1 cellular context compared by ENCODE assay signal in the genomic region with DNA sequence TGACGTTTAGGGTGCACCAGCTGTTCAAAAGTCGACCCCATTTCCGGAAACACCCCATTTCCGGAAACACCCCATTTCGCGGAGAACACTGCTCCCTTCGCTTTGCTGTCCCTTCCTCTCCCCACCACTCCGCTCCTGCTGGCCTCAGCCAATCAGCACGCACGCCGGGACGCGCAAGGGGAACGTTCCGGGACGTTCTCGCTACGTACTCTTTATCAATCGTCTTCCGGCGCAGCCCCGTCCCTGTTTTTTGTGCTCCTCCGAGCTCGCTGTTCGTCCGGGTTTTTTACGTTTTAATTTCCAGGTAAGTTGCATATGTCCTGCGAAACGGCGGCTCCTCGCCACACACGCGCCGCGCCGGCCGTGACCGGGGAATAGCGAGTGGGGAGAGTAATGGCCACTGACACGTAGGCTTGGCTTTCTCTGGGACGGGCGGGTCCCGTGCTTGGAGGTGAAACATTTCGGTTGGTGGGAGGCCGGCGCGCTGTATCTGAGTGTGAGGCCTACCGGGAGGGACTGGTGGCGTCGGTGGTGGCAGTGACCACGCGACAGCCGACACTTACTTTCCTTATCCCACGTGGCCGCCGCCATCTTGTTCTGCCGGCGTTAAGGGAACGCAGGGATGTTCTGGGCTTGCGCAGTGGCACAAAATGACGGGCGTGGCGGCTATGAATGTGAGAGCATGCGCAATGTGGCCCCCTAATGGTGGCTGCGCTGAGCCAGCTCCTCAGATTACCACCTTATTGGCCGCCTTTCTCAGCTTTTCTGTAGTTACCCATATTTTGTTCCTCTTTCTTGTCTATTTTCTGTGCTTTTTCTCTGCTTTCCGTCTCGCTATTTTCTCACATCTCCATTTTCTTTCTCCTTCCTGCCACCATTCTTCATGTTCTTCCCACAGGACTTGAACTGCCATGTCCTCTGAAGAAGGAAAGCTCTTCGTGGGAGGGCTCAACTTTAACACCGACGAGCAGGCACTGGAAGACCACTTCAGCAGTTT.
TF ChIP-seq lines count a peak whose summit lies in the region.

A gene (plus strand): TSS at position 215 of the 997 bp plus-strand sequence. CDS start 697 bp downstream, at position 912.

TF ChIP-seq in K562, 482 proteins besides CTCF, POLR2A, EP300 and RAD21 (continued from another document and continues in another):
- TF ChIP-seq, protein P1, sequence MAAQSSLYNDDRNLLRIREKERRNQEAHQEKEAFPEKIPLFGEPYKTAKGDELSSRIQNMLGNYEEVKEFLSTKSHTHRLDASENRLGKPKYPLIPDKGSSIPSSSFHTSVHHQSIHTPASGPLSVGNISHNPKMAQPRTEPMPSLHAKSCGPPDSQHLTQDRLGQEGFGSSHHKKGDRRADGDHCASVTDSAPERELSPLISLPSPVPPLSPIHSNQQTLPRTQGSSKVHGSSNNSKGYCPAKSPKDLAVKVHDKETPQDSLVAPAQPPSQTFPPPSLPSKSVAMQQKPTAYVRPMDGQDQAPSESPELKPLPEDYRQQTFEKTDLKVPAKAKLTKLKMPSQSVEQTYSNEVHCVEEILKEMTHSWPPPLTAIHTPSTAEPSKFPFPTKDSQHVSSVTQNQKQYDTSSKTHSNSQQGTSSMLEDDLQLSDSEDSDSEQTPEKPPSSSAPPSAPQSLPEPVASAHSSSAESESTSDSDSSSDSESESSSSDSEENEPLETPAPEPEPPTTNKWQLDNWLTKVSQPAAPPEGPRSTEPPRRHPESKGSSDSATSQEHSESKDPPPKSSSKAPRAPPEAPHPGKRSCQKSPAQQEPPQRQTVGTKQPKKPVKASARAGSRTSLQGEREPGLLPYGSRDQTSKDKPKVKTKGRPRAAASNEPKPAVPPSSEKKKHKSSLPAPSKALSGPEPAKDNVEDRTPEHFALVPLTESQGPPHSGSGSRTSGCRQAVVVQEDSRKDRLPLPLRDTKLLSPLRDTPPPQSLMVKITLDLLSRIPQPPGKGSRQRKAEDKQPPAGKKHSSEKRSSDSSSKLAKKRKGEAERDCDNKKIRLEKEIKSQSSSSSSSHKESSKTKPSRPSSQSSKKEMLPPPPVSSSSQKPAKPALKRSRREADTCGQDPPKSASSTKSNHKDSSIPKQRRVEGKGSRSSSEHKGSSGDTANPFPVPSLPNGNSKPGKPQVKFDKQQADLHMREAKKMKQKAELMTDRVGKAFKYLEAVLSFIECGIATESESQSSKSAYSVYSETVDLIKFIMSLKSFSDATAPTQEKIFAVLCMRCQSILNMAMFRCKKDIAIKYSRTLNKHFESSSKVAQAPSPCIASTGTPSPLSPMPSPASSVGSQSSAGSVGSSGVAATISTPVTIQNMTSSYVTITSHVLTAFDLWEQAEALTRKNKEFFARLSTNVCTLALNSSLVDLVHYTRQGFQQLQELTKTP (IDR thresholded peaks at IDR 0.05; ENCODE audit: low read depth in 1 of 2, partially characterized antibody in 2 of 2): peak in 1 of 2 experiments; percentile 22
- TF ChIP-seq SAP30 (IDR thresholded peaks at IDR 0.05; ENCODE audit: borderline replicate concordance, insufficient read depth, low read depth, low read length, poor library complexity, severe bottlenecking): peak; percentile 83
- TF ChIP-seq MBD2 (IDR thresholded peaks at IDR 0.05; ENCODE audit: borderline replicate concordance, low read depth): peak; percentile 65; the same call in 1 of the 2 replicates
- TF ChIP-seq, protein P2, sequence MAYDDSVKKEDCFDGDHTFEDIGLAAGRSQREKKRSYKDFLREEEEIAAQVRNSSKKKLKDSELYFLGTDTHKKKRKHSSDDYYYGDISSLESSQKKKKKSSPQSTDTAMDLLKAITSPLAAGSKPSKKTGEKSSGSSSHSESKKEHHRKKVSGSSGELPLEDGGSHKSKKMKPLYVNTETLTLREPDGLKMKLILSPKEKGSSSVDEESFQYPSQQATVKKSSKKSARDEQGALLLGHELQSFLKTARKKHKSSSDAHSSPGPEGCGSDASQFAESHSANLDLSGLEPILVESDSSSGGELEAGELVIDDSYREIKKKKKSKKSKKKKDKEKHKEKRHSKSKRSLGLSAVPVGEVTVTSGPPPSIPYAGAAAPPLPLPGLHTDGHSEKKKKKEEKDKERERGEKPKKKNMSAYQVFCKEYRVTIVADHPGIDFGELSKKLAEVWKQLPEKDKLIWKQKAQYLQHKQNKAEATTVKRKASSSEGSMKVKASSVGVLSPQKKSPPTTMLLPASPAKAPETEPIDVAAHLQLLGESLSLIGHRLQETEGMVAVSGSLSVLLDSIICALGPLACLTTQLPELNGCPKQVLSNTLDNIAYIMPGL (CRISPR knock-in tag; IDR thresholded peaks at IDR 0.05): no peak
- no peak; the same call in 1 of the 2 replicates for TF ChIP-seq CTBP1 (IDR thresholded peaks at IDR 0.05; ENCODE audit: borderline replicate concordance)
- TF ChIP-seq NFIC (IDR thresholded peaks at IDR 0.05): no peak
- TF ChIP-seq, protein P3, sequence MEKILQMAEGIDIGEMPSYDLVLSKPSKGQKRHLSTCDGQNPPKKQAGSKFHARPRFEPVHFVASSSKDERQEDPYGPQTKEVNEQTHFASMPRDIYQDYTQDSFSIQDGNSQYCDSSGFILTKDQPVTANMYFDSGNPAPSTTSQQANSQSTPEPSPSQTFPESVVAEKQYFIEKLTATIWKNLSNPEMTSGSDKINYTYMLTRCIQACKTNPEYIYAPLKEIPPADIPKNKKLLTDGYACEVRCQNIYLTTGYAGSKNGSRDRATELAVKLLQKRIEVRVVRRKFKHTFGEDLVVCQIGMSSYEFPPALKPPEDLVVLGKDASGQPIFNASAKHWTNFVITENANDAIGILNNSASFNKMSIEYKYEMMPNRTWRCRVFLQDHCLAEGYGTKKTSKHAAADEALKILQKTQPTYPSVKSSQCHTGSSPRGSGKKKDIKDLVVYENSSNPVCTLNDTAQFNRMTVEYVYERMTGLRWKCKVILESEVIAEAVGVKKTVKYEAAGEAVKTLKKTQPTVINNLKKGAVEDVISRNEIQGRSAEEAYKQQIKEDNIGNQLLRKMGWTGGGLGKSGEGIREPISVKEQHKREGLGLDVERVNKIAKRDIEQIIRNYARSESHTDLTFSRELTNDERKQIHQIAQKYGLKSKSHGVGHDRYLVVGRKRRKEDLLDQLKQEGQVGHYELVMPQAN (IDR thresholded peaks at IDR 0.05; ENCODE audit: borderline replicate concordance): peak; percentile 97
- TF ChIP-seq NFRKB (IDR thresholded peaks at IDR 0.05; ENCODE audit: low read depth): peak; percentile 90
- no peak for TF ChIP-seq PHF20 (IDR thresholded peaks at IDR 0.05; ENCODE audit: partially characterized antibody)
- TF ChIP-seq ILF3 (IDR thresholded peaks at IDR 0.05; ENCODE audit: borderline replicate concordance): 0 out of 2 replicates have a peak, but pooled peaks have one; percentile 11
- no peak; the same call in 1 of the 2 replicates for TF ChIP-seq TRIM28 (IDR thresholded peaks at IDR 0.05)
- peak; percentile 42; the same call in 1 of the 2 replicates for TF ChIP-seq FOXJ2 (tag; IDR thresholded peaks at IDR 0.05)
- TF ChIP-seq MAZ (CRISPR knock-in tag; conservative IDR thresholded peaks at IDR 0.05 in 1 of 2, IDR thresholded peaks at IDR 0.05 in 1 of 2): peak in 1 of 2 experiments; percentile 67; a peak in 2 of 4 replicates
- TF ChIP-seq PML (IDR thresholded peaks at IDR 0.05; ENCODE audit: low read length): peak; percentile 82
- peak; percentile 43 for TF ChIP-seq HMGN3 (IDR thresholded peaks at IDR 0.05; ENCODE audit: borderline replicate concordance, extremely low read depth, insufficient read length, low read depth, low read length)
- TF ChIP-seq FOXM1 (IDR thresholded peaks at IDR 0.05; ENCODE audit: low read depth): no peak
- TF ChIP-seq FOXM1 (CRISPR knock-in tag; IDR thresholded peaks at IDR 0.05; ENCODE audit: low read depth): 0 out of 2 replicates have a peak, but pooled peaks have one; percentile 78
- TF ChIP-seq, protein P4, sequence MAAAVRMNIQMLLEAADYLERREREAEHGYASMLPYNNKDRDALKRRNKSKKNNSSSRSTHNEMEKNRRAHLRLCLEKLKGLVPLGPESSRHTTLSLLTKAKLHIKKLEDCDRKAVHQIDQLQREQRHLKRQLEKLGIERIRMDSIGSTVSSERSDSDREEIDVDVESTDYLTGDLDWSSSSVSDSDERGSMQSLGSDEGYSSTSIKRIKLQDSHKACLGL (CRISPR knock-in tag; IDR thresholded peaks at IDR 0.05; ENCODE audit: borderline replicate concordance, poor library complexity, severe bottlenecking): peak; percentile 83
- peak; percentile 78 for TF ChIP-seq POLR2AphosphoS5 (IDR thresholded peaks at IDR 0.05; ENCODE audit: control insufficient read depth, insufficient read depth, low read depth, low read length)
- peak; percentile 93 for TF ChIP-seq POLR2H (tag; IDR thresholded peaks at IDR 0.05; ENCODE audit: low read depth)
- TF ChIP-seq GATA2 (CRISPR knock-in tag; IDR thresholded peaks at IDR 0.05): no peak
- no peak for TF ChIP-seq STAG1 (CRISPR knock-in tag; IDR thresholded peaks at IDR 0.05; ENCODE audit: borderline replicate concordance)
- TF ChIP-seq, protein P5, sequence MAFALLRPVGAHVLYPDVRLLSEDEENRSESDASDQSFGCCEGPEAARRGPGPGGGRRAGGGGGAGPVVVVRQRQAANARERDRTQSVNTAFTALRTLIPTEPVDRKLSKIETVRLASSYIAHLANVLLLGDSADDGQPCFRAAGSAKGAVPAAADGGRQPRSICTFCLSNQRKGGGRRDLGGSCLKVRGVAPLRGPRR (CRISPR knock-in tag; IDR thresholded peaks at IDR 0.05): no peak
- TF ChIP-seq KLF6 (CRISPR knock-in tag; IDR thresholded peaks at IDR 0.05; ENCODE audit: borderline replicate concordance): peak; percentile 98
- TF ChIP-seq RNF2 (IDR thresholded peaks at IDR 0.05): peak; percentile 80
- TF ChIP-seq MTA1 (IDR thresholded peaks at IDR 0.05; ENCODE audit: borderline replicate concordance): no peak
- peak; percentile 94 to 95 for TF ChIP-seq NRF1 (conservative IDR thresholded peaks at IDR 0.05 in 1 of 2, IDR thresholded peaks at IDR 0.05 in 1 of 2)
- TF ChIP-seq DACH1 (IDR thresholded peaks at IDR 0.05; ENCODE audit: partially characterized antibody): peak; percentile 99
- TF ChIP-seq, protein P6, sequence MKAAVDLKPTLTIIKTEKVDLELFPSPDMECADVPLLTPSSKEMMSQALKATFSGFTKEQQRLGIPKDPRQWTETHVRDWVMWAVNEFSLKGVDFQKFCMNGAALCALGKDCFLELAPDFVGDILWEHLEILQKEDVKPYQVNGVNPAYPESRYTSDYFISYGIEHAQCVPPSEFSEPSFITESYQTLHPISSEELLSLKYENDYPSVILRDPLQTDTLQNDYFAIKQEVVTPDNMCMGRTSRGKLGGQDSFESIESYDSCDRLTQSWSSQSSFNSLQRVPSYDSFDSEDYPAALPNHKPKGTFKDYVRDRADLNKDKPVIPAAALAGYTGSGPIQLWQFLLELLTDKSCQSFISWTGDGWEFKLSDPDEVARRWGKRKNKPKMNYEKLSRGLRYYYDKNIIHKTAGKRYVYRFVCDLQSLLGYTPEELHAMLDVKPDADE (conservative IDR thresholded peaks at IDR 0.05; ENCODE audit: control insufficient read depth, low read depth, low read length): peak; percentile 56; the same call in 1 of the 2 replicates
- TF ChIP-seq ZNF311 (CRISPR knock-in tag; IDR thresholded peaks at IDR 0.05): no peak
- TF ChIP-seq CREM (IDR thresholded peaks at IDR 0.05; ENCODE audit: low read depth): no peak
- TF ChIP-seq GATAD2B (IDR thresholded peaks at IDR 0.05; ENCODE audit: borderline replicate concordance): peak; percentile 69; the same call in 1 of the 2 replicates
- TF ChIP-seq RBM22 (IDR thresholded peaks at IDR 0.05; ENCODE audit: low read depth, low read length, poor library complexity, severe bottlenecking): peak; percentile 76
- peak; percentile 40 for TF ChIP-seq HDAC3 (IDR thresholded peaks at IDR 0.05; ENCODE audit: borderline replicate concordance, partially characterized antibody)
- peak; percentile 81 for TF ChIP-seq HNRNPLL (IDR thresholded peaks at IDR 0.05; ENCODE audit: low read depth, low read length, poor library complexity, severe bottlenecking)
- peak; percentile 6; the same call in 1 of the 2 replicates for TF ChIP-seq NCOR1 (IDR thresholded peaks at IDR 0.05)
- no peak for TF ChIP-seq ZNF347 (CRISPR knock-in tag; IDR thresholded peaks at IDR 0.05; ENCODE audit: low read depth)
- peak; percentile 61 for TF ChIP-seq TEAD4 (IDR thresholded peaks at IDR 0.05; ENCODE audit: low read length)
- TF ChIP-seq TEAD4 (CRISPR knock-in tag; IDR thresholded peaks at IDR 0.05; ENCODE audit: borderline replicate concordance): no peak
- no peak for TF ChIP-seq HNRNPL (IDR thresholded peaks at IDR 0.05; ENCODE audit: low read depth, low read length)
- TF ChIP-seq ZEB2 (IDR thresholded peaks at IDR 0.05): peak; percentile 73; the same call in 1 of the 2 replicates
- TF ChIP-seq, protein P7, sequence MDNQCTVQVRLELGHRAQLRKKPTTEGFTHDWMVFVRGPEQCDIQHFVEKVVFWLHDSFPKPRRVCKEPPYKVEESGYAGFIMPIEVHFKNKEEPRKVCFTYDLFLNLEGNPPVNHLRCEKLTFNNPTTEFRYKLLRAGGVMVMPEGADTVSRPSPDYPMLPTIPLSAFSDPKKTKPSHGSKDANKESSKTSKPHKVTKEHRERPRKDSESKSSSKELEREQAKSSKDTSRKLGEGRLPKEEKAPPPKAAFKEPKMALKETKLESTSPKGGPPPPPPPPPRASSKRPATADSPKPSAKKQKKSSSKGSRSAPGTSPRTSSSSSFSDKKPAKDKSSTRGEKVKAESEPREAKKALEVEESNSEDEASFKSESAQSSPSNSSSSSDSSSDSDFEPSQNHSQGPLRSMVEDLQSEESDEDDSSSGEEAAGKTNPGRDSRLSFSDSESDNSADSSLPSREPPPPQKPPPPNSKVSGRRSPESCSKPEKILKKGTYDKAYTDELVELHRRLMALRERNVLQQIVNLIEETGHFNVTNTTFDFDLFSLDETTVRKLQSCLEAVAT (IDR thresholded peaks at IDR 0.05): peak; percentile 19 to 40; a peak in 1 of 4 replicates
- peak; percentile 97 for TF ChIP-seq GABPA (tag; conservative IDR thresholded peaks at IDR 0.05; ENCODE audit: low read depth)
- no peak for TF ChIP-seq RFX5 (IDR thresholded peaks at IDR 0.05; ENCODE audit: low read depth, low read length)
- TF ChIP-seq SP1 (CRISPR knock-in tag; IDR thresholded peaks at IDR 0.05): peak; percentile 63
- peak; percentile 94 for TF ChIP-seq BRD4 (IDR thresholded peaks at IDR 0.05)
- TF ChIP-seq EGR1 (conservative IDR thresholded peaks at IDR 0.05): peak; percentile 76
- 0 out of 2 replicates have a peak, but pooled peaks have one; percentile 95 for TF ChIP-seq SRSF3 (IDR thresholded peaks at IDR 0.05; ENCODE audit: insufficient read depth, low read length)
- 0 out of 2 replicates have a peak, but pooled peaks have one; percentile 1 for TF ChIP-seq CBFA2T2 (conservative IDR thresholded peaks at IDR 0.05)
- peak; percentile 83 for TF ChIP-seq C11orf30 (IDR thresholded peaks at IDR 0.05; ENCODE audit: low read depth)
- peak; percentile 98 to 100 for TF ChIP-seq FOXK2 (conservative IDR thresholded peaks at IDR 0.05 in 1 of 2, IDR thresholded peaks at IDR 0.05 in 1 of 2; ENCODE audit: low read depth in 2 of 2)
- TF ChIP-seq ETV6 (IDR thresholded peaks at IDR 0.05; ENCODE audit: borderline replicate concordance in 1 of 2, low read depth in 2 of 2, low read length in 1 of 2): 0 out of 4 replicates have a peak, but pooled peaks of 1 of the 2 experiments have one; percentile 39
- no peak for TF ChIP-seq ETV6 (CRISPR knock-in tag; IDR thresholded peaks at IDR 0.05; ENCODE audit: borderline replicate concordance)
- TF ChIP-seq ELF1 (tag; IDR thresholded peaks at IDR 0.05): peak; percentile 99
- TF ChIP-seq XRCC5 (IDR thresholded peaks at IDR 0.05; ENCODE audit: low read depth, low read length): peak; percentile 73; the same call in 1 of the 2 replicates
- peak; percentile 91 to 97 (median 94) for TF ChIP-seq YY1 (IDR thresholded peaks at IDR 0.05; ENCODE audit: borderline replicate concordance in 1 of 3, control insufficient read depth in 1 of 3, extremely low read depth in 1 of 3, insufficient read depth in 3 of 3, insufficient read length in 1 of 3, insufficient replicate concordance in 2 of 3, low read depth in 1 of 3, low read length in 2 of 3)
- TF ChIP-seq SUPT5H (IDR thresholded peaks at IDR 0.05): peak; percentile 95
